ENCODE assay signal across 14 cellular contexts in genomic region chr22:28034145-28034759, GRCh38.
DNase-seq lines count a peak whose midpoint lies in the region; ATAC-seq and TF ChIP-seq lines count a peak whose summit lies in the region.
"Had no signal": no experiment of that assay in that cellular context is flagged by ENCODE, and none has a peak within 500 bp of the region (broad histone marks: within the 10 kb centered on the region; RNA-seq: fewer than 3 reads in every experiment).

No MANE protein-coding gene starts in this region.

- peaks cover 8 to 15% (median 10%) of the 10 kb centered on the region in 5 experiments for H3K9me3 Mint-ChIP-seq in brain
- H3K9me3 Mint-ChIP-seq: WTC11 had no signal

- 86% methylated on average over 9 of the region's 9 CpGs for WGBS in hepatocyte (ENCODE audit: low lambda C conversion rate, missing lambda C conversion rate)

- peak overlapping the region in 9 of 11 experiments; percentile 15 to 68 (median 44); a peak in 16 of 22 replicates for H3K4me2 ChIP-seq in BLaER1 treated with 17β-estradiol and CSF1 and Interleukin-3, amounts not matched to agents 10 nM and 100 nM
- H3K4me2 ChIP-seq in hepatocyte, result peak overlapping the region; percentile 36

- no peak overlapping the region for H3K4me3 ChIP-seq in BLaER1 treated with 17β-estradiol and CSF1 and Interleukin-3, amounts not matched to agents 10 nM and 100 nM
- no peak overlapping the region for H3K4me3 ChIP-seq in hepatocyte
- H3K4me3 ChIP-seq in rectal smooth muscle tissue (ENCODE audit: low read length), result no peak overlapping the region

- H3K27ac ChIP-seq in BLaER1 treated with 17β-estradiol and CSF1 and Interleukin-3, amounts not matched to agents 10 nM and 100 nM, result no peak overlapping the region
- H3K27ac ChIP-seq in hepatocyte, result peak overlapping the region; percentile 37
- peak overlapping the region; percentile 56 for H3K27ac ChIP-seq in rectal smooth muscle tissue (ENCODE audit: low read depth, low read length)
- H3K27ac ChIP-seq: HL-60 had no signal

- DNase-seq in hepatocyte (ENCODE audit: low spot score), result no peak
- no peak for DNase-seq in iPS-NIHi7 (ENCODE audit: extremely low spot score)
- DNase-seq in activated CD4-positive, alpha-beta T cell treated with anti-CD3 and anti-CD28 coated beads for 1 hour, result no peak
- DNase-seq: stimulated activated CD4-positive, alpha-beta T cell treated with anti-CD3 and anti-CD28 coated beads, Interleukin-2, amount 100 ng/mL, for 48 hours; SW 1271; trophoblast cell had no signal

- no peaks in the 10 kb centered on the region for H3K27me3 Mint-ChIP-seq in brain

- no peaks in the 10 kb centered on the region for H3K36me3 ChIP-seq in BLaER1 treated with 17β-estradiol and CSF1 and Interleukin-3, amounts not matched to agents 10 nM and 100 nM
- H3K36me3 ChIP-seq in hepatocyte (replicated peaks; ENCODE audit: insufficient read depth, low read depth) (no peaks in the 10 kb centered on the region), rectal smooth muscle tissue (ENCODE audit: control insufficient read depth, insufficient read depth, low read length) (no peaks in the 10 kb centered on the region)

- TF ChIP-seq CTCF in brain (conservative IDR thresholded peaks at IDR 0.05), result no peak
- no peak for TF ChIP-seq CTCF in hepatocyte (IDR thresholded peaks at IDR 0.05; ENCODE audit: poor library complexity)

- no peak overlapping the region for H2AFZ ChIP-seq in hepatocyte

- peak overlapping the region; percentile 56 to 96 (median 90) for H3K27ac Mint-ChIP-seq in brain
- H3K27ac Mint-ChIP-seq: WTC11 had no signal

- no peak overlapping the region for H3K9ac ChIP-seq in BLaER1 treated with 17β-estradiol and CSF1 and Interleukin-3, amounts not matched to agents 10 nM and 100 nM
- no peak overlapping the region for H3K9ac ChIP-seq in rectal smooth muscle tissue (ENCODE audit: low read length)

- H3K9me2 ChIP-seq in hepatocyte (replicated peaks; ENCODE audit: insufficient read depth), result no peaks in the 10 kb centered on the region

- peaks cover 2 to 16% (median 14%) of the 10 kb centered on the region in 10 experiments; a peak in 18 of 20 replicates for H3K4me1 ChIP-seq in BLaER1 treated with 17β-estradiol and CSF1 and Interleukin-3, amounts not matched to agents 10 nM and 100 nM
- H3K4me1 ChIP-seq in hepatocyte (ENCODE audit: insufficient read depth), result peaks cover 10% of the 10 kb centered on the region
- peaks cover 21% of the 10 kb centered on the region for H3K4me1 ChIP-seq in rectal smooth muscle tissue (ENCODE audit: control insufficient read depth, insufficient read depth, low read length)

- H3K79me2 ChIP-seq in hepatocyte, result no peaks in the 10 kb centered on the region

- ATAC-seq in GM18511 (IDR thresholded peaks at IDR 0.05; ENCODE audit: unreplicated experiment), result no peak
- no peak for ATAC-seq in HG03520 (IDR thresholded peaks at IDR 0.05; ENCODE audit: unreplicated experiment)
- ATAC-seq: Panc1, WTC11 had no signal

- H3K9me3 ChIP-seq in BLaER1 treated with 17β-estradiol and CSF1 and Interleukin-3, amounts not matched to agents 10 nM and 100 nM (replicated peaks in 1 of 11), result 0 out of 22 replicates have a peak, but pooled peaks cover 0 to 9% (median 0%) of the 10 kb centered on the region in 11 experiments
- no peaks in the 10 kb centered on the region for H3K9me3 ChIP-seq in hepatocyte (ENCODE audit: low read depth)

- H3K36me3 Mint-ChIP-seq in brain, result peaks cover 24% of the 10 kb centered on the region
- H3K36me3 Mint-ChIP-seq: WTC11 had no signal

- H3K27me3 ChIP-seq in BLaER1 treated with 17β-estradiol and CSF1 and Interleukin-3, amounts not matched to agents 10 nM and 100 nM, result no peaks in the 10 kb centered on the region
- no peaks in the 10 kb centered on the region for H3K27me3 ChIP-seq in hepatocyte
- no peaks in the 10 kb centered on the region for H3K27me3 ChIP-seq in rectal smooth muscle tissue (ENCODE audit: control insufficient read depth, insufficient read depth, low read length)

- peak overlapping the region in 2 of 5 experiments; percentile 66 to 77 for H3K4me3 Mint-ChIP-seq in brain
- H3K4me3 Mint-ChIP-seq: WTC11 had no signal

- peaks cover 64% of the 10 kb centered on the region for H3K4me1 Mint-ChIP-seq in brain
- H3K4me1 Mint-ChIP-seq: WTC11 had no signal

- H4K20me1 ChIP-seq in BLaER1 treated with 17β-estradiol and CSF1 and Interleukin-3, amounts not matched to agents 10 nM and 100 nM, result no peaks in the 10 kb centered on the region
- H4K20me1 ChIP-seq in hepatocyte (ENCODE audit: insufficient read depth, poor library complexity, severe bottlenecking), result no peaks in the 10 kb centered on the region

Comparison
In these comparisons a context has a peak if more than half of its experiments do, and no peak if none do; other contexts are left out.
1. H3K27ac ChIP-seq: peak in hepatocyte (single experiment) and rectal smooth muscle tissue (single experiment); none in BLaER1 treated with 17β-estradiol and CSF1 and Interleukin-3, amounts not matched to agents 10 nM and 100 nM (0 of 11).